Comparison of ENCODE assay signal across 8 cellular contexts in the genomic region with DNA sequence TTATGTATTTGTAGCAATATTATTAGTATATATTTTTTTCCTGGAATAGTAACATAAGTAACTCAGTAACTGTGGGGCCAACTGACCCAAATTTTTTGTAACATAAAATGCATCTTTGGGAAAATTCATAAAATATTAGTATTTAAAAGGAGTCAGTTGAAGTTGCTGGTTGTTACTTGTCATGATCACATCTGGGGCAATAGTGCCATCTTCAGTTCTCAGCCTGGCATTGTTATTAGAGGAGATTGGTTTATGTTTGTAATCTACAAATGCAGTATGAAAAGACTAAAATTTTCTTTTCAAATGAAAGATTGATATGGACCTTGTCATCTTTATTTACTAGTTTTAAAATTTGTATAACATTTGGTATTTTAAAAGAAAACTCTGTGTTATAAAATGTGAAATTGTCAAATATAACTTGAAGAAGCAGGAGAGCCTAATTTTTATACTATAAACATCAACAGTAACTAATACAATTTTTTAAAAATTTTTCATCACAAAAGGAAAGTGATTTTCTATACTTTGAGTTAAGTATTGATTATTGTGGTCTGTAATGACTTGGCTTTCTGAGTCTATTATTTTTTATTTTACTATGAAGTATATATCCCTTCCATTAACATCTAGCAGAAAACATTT. TPM values are rescaled to one million over a fixed set of nuclear protein-coding genes. Genes with fewer than 3 reads are reported as not detected.
DNase-seq lines count a peak whose midpoint lies in the region; TF ChIP-seq lines count a peak whose summit lies in the region.

No MANE protein-coding gene starts in this region.

- H3K9me3 ChIP-seq in adipocyte (ENCODE audit: control insufficient read depth, low read length) (no peaks in the 10 kb centered on the region), prostate gland (no peaks in the 10 kb centered on the region)

- no peak overlapping the region for H3K27ac ChIP-seq in prostate gland

- H3K36me3 ChIP-seq in adipocyte (ENCODE audit: control insufficient read depth, insufficient read depth, low read length, severe bottlenecking), result no peaks in the 10 kb centered on the region
- H3K36me3 ChIP-seq in prostate gland, result no peaks in the 10 kb centered on the region

- peak in 2 of 4 experiments; percentile 26 to 33 for TF ChIP-seq CTCF in prostate gland (IDR thresholded peaks at IDR 0.05)

- H3K9ac ChIP-seq in adipocyte (ENCODE audit: low read length), result no peak overlapping the region

- peak; percentile 27 for DNase-seq in DMS53 treated with DMSO at 0.1 percent for 48 hours (lab: John Stamatoyannopoulos, UW; ENCODE audit: unreplicated experiment)
- peak; percentile 56 for DNase-seq in H4 (ENCODE audit: low spot score)
- DNase-seq in NCI-H1417 treated with DMSO at 0.1 percent for 48 hours (lab: John Stamatoyannopoulos, UW), result peak; percentile 15
- peak; percentile 74 for DNase-seq in adipocyte (ENCODE audit: low read depth)
- peak; percentile 53 for DNase-seq in kidney tubule cell (ENCODE audit: low spot score)
- DNase-seq in effector CD4-positive, alpha-beta T cell, result no peak
- DNase-seq in prostate gland (ENCODE audit: low spot score), result no peak
- no peak for DNase-seq in ureter (ENCODE audit: low spot score)

- no peaks in the 10 kb centered on the region for H3K27me3 ChIP-seq in adipocyte (replicated peaks; ENCODE audit: control insufficient read depth, insufficient read depth, low read length)
- no peaks in the 10 kb centered on the region for H3K27me3 ChIP-seq in prostate gland (replicated peaks; ENCODE audit: insufficient read depth)

- H3K4me1 ChIP-seq in adipocyte (ENCODE audit: control insufficient read depth, insufficient read depth, low read length) (no peaks in the 10 kb centered on the region), prostate gland (replicated peaks) (no peaks in the 10 kb centered on the region)

- H3K4me3 ChIP-seq in adipocyte (ENCODE audit: low read length), result no peak overlapping the region
- no peak overlapping the region for H3K4me3 ChIP-seq in prostate gland

- intact Hi-C loops in prostate gland (cut with DNase I), result no loop called here

- TF ChIP-seq POLR2A in prostate gland (IDR thresholded peaks at IDR 0.05), result no peak

RNA-seq across cellular contexts. Expression of a gene that starts 38.8 kb away (rescaled TPM):
- 32.8 and 43.8 TPM in 2 replicates for total RNA-seq in H4 (2014; rRNA removed; shearing (Covaris generic))
- total RNA-seq in prostate gland, result 10 to 100 TPM in 1 of 2 donors, 1 to 10 TPM in 1; 7.1 to 65.0 TPM
- total RNA-seq in ureter, result 11.1 TPM

Comparison
In these comparisons a context has a peak if more than half of its experiments do, and no peak if none do; other contexts are left out.
1. DNase-seq: peak in DMS53 treated with DMSO at 0.1 percent for 48 hours (single experiment), H4 (single experiment), NCI-H1417 treated with DMSO at 0.1 percent for 48 hours (single experiment), adipocyte (single experiment) and kidney tubule cell (single experiment); none in effector CD4-positive, alpha-beta T cell (single experiment), prostate gland (single experiment) and ureter (single experiment).